Comparison of ENCODE assay signal across 30 cellular contexts in the genomic region with DNA sequence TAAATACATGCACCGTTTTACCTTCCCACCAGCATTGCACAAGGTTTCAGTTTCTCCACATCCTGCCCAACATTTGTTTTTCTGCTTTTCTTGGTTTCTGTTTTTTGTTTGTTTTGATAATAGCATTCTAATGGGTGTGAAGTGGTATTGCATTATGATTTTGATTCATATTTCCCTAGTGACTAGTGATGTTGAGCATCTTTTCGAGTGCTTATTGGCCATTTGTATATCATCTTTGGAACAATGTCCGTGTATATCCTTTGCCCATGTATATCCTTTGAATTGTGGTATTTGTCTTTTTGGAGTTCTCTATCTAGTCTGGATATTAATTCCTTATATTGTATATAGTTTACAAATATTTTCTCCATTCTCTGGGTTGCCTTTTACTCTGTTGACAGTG.
"Had no signal": no experiment of that assay in that cellular context is flagged by ENCODE, and none has a peak within 500 bp of the region (broad histone marks: within the 10 kb centered on the region; RNA-seq: fewer than 3 reads in every experiment).

No MANE protein-coding gene starts in this region.

- H3K27ac ChIP-seq: ascending aorta, breast epithelium, cardiac muscle cell, colonic mucosa, epithelial cell of prostate had no signal

- H3K36me3 ChIP-seq: ascending aorta, breast epithelium, cardiac muscle cell, colonic mucosa had no signal

- ATAC-seq: activated CD4-positive, alpha-beta T cell treated with anti-CD3 and anti-CD28 coated beads for 36 hours; activated CD8-positive, alpha-beta memory T cell treated with anti-CD3 and anti-CD28 coated beads, Interleukin-2, amount 10 ng/mL, durations not matched to agents 7 days and 5 days; activated CD8-positive, alpha-beta T cell treated with anti-CD3 and anti-CD28 coated beads, Interleukin-2, amount 10 ng/mL, durations not matched to agents 7 days and 5 days; activated naive CD4-positive, alpha-beta T cell treated with anti-CD3 and anti-CD28 coated beads, Interleukin-2, amount 50 U/mL, for 72 hours; activated T-cell treated with anti-CD3 and anti-CD28 coated beads, Interleukin-2, amount 50 U/mL, for 72 hours; esophagus mucosa had no signal

- H3K4me3 ChIP-seq: ascending aorta, breast epithelium, cardiac muscle cell, colonic mucosa had no signal

- FAIRE-seq: endometrium, endothelial cell of umbilical vein, frontal cortex had no signal

- H3K27me3 ChIP-seq: ascending aorta, breast epithelium, cardiac muscle cell, colonic mucosa had no signal

- DNase-seq: activated CD4-positive, alpha-beta memory T cell treated with anti-CD3 and anti-CD28 coated beads for 36 hours; activated CD4-positive, alpha-beta T cell treated with anti-CD3 and anti-CD28 coated beads for 36 hours; activated CD4-positive, alpha-beta T cell treated with anti-CD3 and anti-CD28 coated beads, Interleukin-2, amount 10 ng/mL, durations not matched to agents 24 days and 14 days; activated CD4-positive, CD25-positive, alpha-beta regulatory T cell; activated CD4-positive, CD25-positive, alpha-beta regulatory T cell treated with anti-CD3 and anti-CD28 coated beads, Interleukin-2, amount 50 U/mL, for 72 hours; activated CD8-positive, alpha-beta memory T cell treated with anti-CD3 and anti-CD28 coated beads, Interleukin-2, amount 10 ng/mL, durations not matched to agents 7 days and 5 days; activated CD8-positive, alpha-beta memory T cell treated with anti-CD3 and anti-CD28 coated beads, Interleukin-2, amount 50 U/mL, for 4 hours; activated CD8-positive, alpha-beta T cell treated with anti-CD3 and anti-CD28 coated beads, Interleukin-2, amount 10 ng/mL, durations not matched to agents 7 days and 5 days; activated gamma-delta T cell; activated naive CD4-positive, alpha-beta T cell; activated naive CD4-positive, alpha-beta T cell treated with anti-CD3 and anti-CD28 coated beads, Interleukin-2, amount 10 ng/mL, durations not matched to agents 7 days and 5 days; activated naive CD8-positive, alpha-beta T cell treated with anti-CD3 and anti-CD28 coated beads, Interleukin-2, amount 10 ng/mL, durations not matched to agents 7 days and 5 days; activated T-cell treated with anti-CD3 and anti-CD28 coated beads, Interleukin-2, amount 50 U/mL, for 24 hours; activated T-cell treated with anti-CD3 and anti-CD28 coated beads, Interleukin-2, amount 50 U/mL, for 72 hours; central memory CD4-positive, alpha-beta T cell; cerebellar nuclear complex; colonic mucosa; effector CD8-positive, alpha-beta T cell; foreskin fibroblast; head of caudate nucleus; T-helper 2 cell had no signal

- H3K4me1 ChIP-seq: ascending aorta, breast epithelium, colonic mucosa had no signal
